In genomic region chr10:59877191-59877671, GRCh38 we compare ENCODE assay signal across 13 cellular contexts. TPM values are rescaled to one million over a fixed set of nuclear protein-coding genes. Genes with fewer than 3 reads are reported as not detected.
A peak's percentile ranks its signal among the peaks of the same experiment; 100 is the strongest.
DNase-seq lines count a peak whose midpoint lies in the region; ATAC-seq and TF ChIP-seq lines count a peak whose summit lies in the region.
"Had no signal": no experiment of that assay in that cellular context is flagged by ENCODE, and none has a peak within 500 bp of the region (broad histone marks: within the 10 kb centered on the region; RNA-seq: fewer than 3 reads in every experiment).

No MANE protein-coding gene starts in this region.

- no peak overlapping the region for H2AFZ ChIP-seq in fibroblast of lung (ENCODE audit: low read length)
- H2AFZ ChIP-seq: neural progenitor cell, PC-9 had no signal

- ATAC-seq in activated T-cell treated with anti-CD3 and anti-CD28 coated beads, Interleukin-2, amount 50 U/mL, for 72 hours (replicated peaks in 1 of 2) = no peak
- no peak for ATAC-seq in activated T-cell treated with anti-CD3 and anti-CD28 coated beads, Interleukin-2, amount 50 U/mL, for 4 hours
- ATAC-seq in GM18858 (IDR thresholded peaks at IDR 0.05; ENCODE audit: unreplicated experiment) = no peak
- no peak for ATAC-seq in gastroesophageal sphincter
- ATAC-seq: T-helper 17 cell had no signal

- no peak for TF ChIP-seq EP300 in gastroesophageal sphincter (IDR thresholded peaks at IDR 0.05)

- H3K27ac ChIP-seq in fibroblast of lung (ENCODE audit: insufficient read depth, low read length) (no peak overlapping the region), gastroesophageal sphincter (no peak overlapping the region)
- H3K27ac ChIP-seq: neural progenitor cell, PC-9 had no signal

- TF ChIP-seq CTCF in WI38 (IDR thresholded peaks at IDR 0.05; ENCODE audit: low read depth, low read length) (no peak), fibroblast of lung (conservative IDR thresholded peaks at IDR 0.05 in 1 of 2, IDR thresholded peaks at IDR 0.05 in 1 of 2; ENCODE audit: low read depth in 1 of 2, low read length in 2 of 2) (no peak), gastroesophageal sphincter (IDR thresholded peaks at IDR 0.05) (no peak)

- H3K4me1 ChIP-seq in fibroblast of lung (ENCODE audit: control insufficient read depth, extremely low read depth, insufficient read depth, low read length) (peaks cover 4% of the 10 kb centered on the region), skeletal muscle satellite cell (ENCODE audit: control insufficient read depth, insufficient read depth, low read length) (peaks cover 45% of the 10 kb centered on the region), gastroesophageal sphincter (peaks cover 11 to 79% (median 12%) of the 10 kb centered on the region in 3 donors)

- H3K4me3 ChIP-seq in WI38 (ENCODE audit: low read depth, low read length) = 0 out of 2 replicates have a peak overlapping the region, but pooled peaks have one; percentile 1
- H3K4me3 ChIP-seq in fibroblast of lung (replicated peaks in 1 of 4; ENCODE audit: control extremely low read depth in 1 of 4, insufficient read depth in 1 of 4, low read depth in 3 of 4, low read length in 4 of 4) = no peak overlapping the region
- no peak overlapping the region for H3K4me3 ChIP-seq in skeletal muscle satellite cell (ENCODE audit: low read length)
- no peak overlapping the region for H3K4me3 ChIP-seq in gastroesophageal sphincter
- H3K4me3 ChIP-seq: neural progenitor cell, PC-9 had no signal

- DNase-seq in activated T-cell treated with anti-CD3 and anti-CD28 coated beads, Interleukin-2, amount 50 U/mL, for 72 hours = no peak
- no peak for DNase-seq in activated T-cell treated with anti-CD3 and anti-CD28 coated beads, Interleukin-2, amount 50 U/mL, for 4 hours
- DNase-seq in fibroblast of lung (ENCODE audit: low read depth in 2 of 2) (peak; percentile 29 to 85), A172 (ENCODE audit: low spot score) (no peak)
- DNase-seq: islet precursor cell, PC-9, T-helper 17 cell had no signal

- H3K9ac ChIP-seq in fibroblast of lung (ENCODE audit: insufficient read depth, low read length) (no peak overlapping the region), skeletal muscle satellite cell (ENCODE audit: low read depth, low read length) (peak overlapping the region; percentile 8)
- H3K9ac ChIP-seq: neural progenitor cell had no signal

- peak overlapping the region; percentile 57 to 73 for H3K4me3 Mint-ChIP-seq in activated T-cell treated with anti-CD3 and anti-CD28 coated beads, Interleukin-2, amount 50 U/mL, for 72 hours
- no peak overlapping the region for H3K4me3 Mint-ChIP-seq in activated T-cell treated with anti-CD3 and anti-CD28 coated beads, Interleukin-2, amount 50 U/mL, for 4 hours
- H3K4me3 Mint-ChIP-seq: brain, neural progenitor cell, T-helper 17 cell had no signal

- no peaks in the 10 kb centered on the region for H3K27me3 ChIP-seq in fibroblast of lung (ENCODE audit: control insufficient read depth, insufficient read depth, low read length)
- H3K27me3 ChIP-seq in skeletal muscle satellite cell (ENCODE audit: control insufficient read depth, insufficient read depth, low read length) = no peaks in the 10 kb centered on the region
- no peaks in the 10 kb centered on the region for H3K27me3 ChIP-seq in gastroesophageal sphincter
- H3K27me3 ChIP-seq: neural progenitor cell had no signal

- H3K4me2 ChIP-seq in fibroblast of lung (ENCODE audit: extremely low read depth, insufficient read depth, low read length) = no peak overlapping the region
- H3K4me2 ChIP-seq in skeletal muscle satellite cell (ENCODE audit: low read length) = peak overlapping the region; percentile 30
- H3K4me2 ChIP-seq: neural progenitor cell, PC-9 had no signal

- peaks cover 89% of the 10 kb centered on the region for H3K4me1 Mint-ChIP-seq in activated T-cell treated with anti-CD3 and anti-CD28 coated beads, Interleukin-2, amount 50 U/mL, for 72 hours (ENCODE audit: low read depth)
- peaks cover 84% of the 10 kb centered on the region for H3K4me1 Mint-ChIP-seq in activated T-cell treated with anti-CD3 and anti-CD28 coated beads, Interleukin-2, amount 50 U/mL, for 4 hours (ENCODE audit: low read depth)
- H3K4me1 Mint-ChIP-seq: neural progenitor cell had no signal

- no peaks in the 10 kb centered on the region for H4K20me1 ChIP-seq in fibroblast of lung (ENCODE audit: control insufficient read depth, extremely low read depth, insufficient read depth, low read length)

- peaks cover 6 to 10% of the 10 kb centered on the region in 2 donors for H3K36me3 Mint-ChIP-seq in activated T-cell treated with anti-CD3 and anti-CD28 coated beads, Interleukin-2, amount 50 U/mL, for 72 hours (ENCODE audit: insufficient read depth in 2 of 2)
- peaks cover 10% of the 10 kb centered on the region for H3K36me3 Mint-ChIP-seq in activated T-cell treated with anti-CD3 and anti-CD28 coated beads, Interleukin-2, amount 50 U/mL, for 4 hours (ENCODE audit: insufficient read depth)

- peak overlapping the region; percentile 71 for H3K27ac Mint-ChIP-seq in activated T-cell treated with anti-CD3 and anti-CD28 coated beads, Interleukin-2, amount 50 U/mL, for 72 hours
- H3K27ac Mint-ChIP-seq: neural progenitor cell, T-helper 17 cell had no signal

- no peaks in the 10 kb centered on the region for H3K27me3 Mint-ChIP-seq in activated T-cell treated with anti-CD3 and anti-CD28 coated beads, Interleukin-2, amount 50 U/mL, for 72 hours (ENCODE audit: low read depth)
- no peaks in the 10 kb centered on the region for H3K27me3 Mint-ChIP-seq in activated T-cell treated with anti-CD3 and anti-CD28 coated beads, Interleukin-2, amount 50 U/mL, for 4 hours (ENCODE audit: low read depth)
- H3K27me3 Mint-ChIP-seq: brain, T-helper 17 cell had no signal

- TF ChIP-seq POLR2A in gastroesophageal sphincter (IDR thresholded peaks at IDR 0.05) = no peak

- H3K36me3 ChIP-seq in fibroblast of lung (ENCODE audit: control insufficient read depth, insufficient read depth, low read length) (no peaks in the 10 kb centered on the region), skeletal muscle satellite cell (ENCODE audit: insufficient read depth, low read length) (no peaks in the 10 kb centered on the region), gastroesophageal sphincter (no peaks in the 10 kb centered on the region)
- H3K36me3 ChIP-seq: neural progenitor cell had no signal

- 81 to 84% methylated on average over 7 of the region's 7 CpGs for WGBS in gastroesophageal sphincter (ENCODE audit: low coverage in 1 of 2), 2 donors

- peaks cover 0 to 1% of the 10 kb centered on the region in 2 donors for H3K9me3 Mint-ChIP-seq in activated T-cell treated with anti-CD3 and anti-CD28 coated beads, Interleukin-2, amount 50 U/mL, for 72 hours
- H3K9me3 Mint-ChIP-seq in activated T-cell treated with anti-CD3 and anti-CD28 coated beads, Interleukin-2, amount 50 U/mL, for 4 hours = no peaks in the 10 kb centered on the region
- H3K9me3 Mint-ChIP-seq: brain had no signal

- no peaks in the 10 kb centered on the region for H3K9me3 ChIP-seq in fibroblast of lung (ENCODE audit: control insufficient read depth, insufficient read depth, low read depth, low read length)
- no peaks in the 10 kb centered on the region for H3K9me3 ChIP-seq in skeletal muscle satellite cell (replicated peaks; ENCODE audit: low read length)
- no peaks in the 10 kb centered on the region for H3K9me3 ChIP-seq in gastroesophageal sphincter

- H3K79me2 ChIP-seq in fibroblast of lung (ENCODE audit: control insufficient read depth, insufficient read depth, low read length) = peaks cover 11% of the 10 kb centered on the region

RNA-seq across cellular contexts. Expression of gene CCDC6, which starts 29.1 kb away (rescaled TPM):
- 100 to 1,000 TPM in 1 of 2 donors, 10 to 100 TPM in 1; 77.7 to 107 TPM for total RNA-seq in activated T-cell treated with anti-CD3 and anti-CD28 coated beads, Interleukin-2, amount 50 U/mL, for 72 hours
- 10 to 100 TPM; 40.0 to 44.3 (median 40.9) TPM for total RNA-seq in activated T-cell treated with anti-CD3 and anti-CD28 coated beads, Interleukin-2, amount 50 U/mL, for 4 hours
- 30.0 and 35.5 TPM in 2 replicates for total RNA-seq in fibroblast of lung
- 45.1 and 51.2 TPM in 2 replicates for polyA plus RNA-seq in fibroblast of lung
- 26.1 and 31.2 TPM in 2 replicates for polyA plus RNA-seq in fibroblast of lung (2012)
- 24.7 and 26.4 TPM in 2 replicates for polyA minus RNA-seq in fibroblast of lung (ENCODE audit: low replicate concordance)
- 30.4 and 37.8 TPM in 2 replicates for total RNA-seq in skeletal muscle satellite cell (2012; rRNA removed)
- 16.7 and 18.2 TPM in 2 replicates for total RNA-seq in A172 (2014; rRNA removed; shearing (Covaris generic))
- total RNA-seq in gastroesophageal sphincter = 10 to 100 TPM; 30.8 to 66.0 (median 53.4) TPM

Comparison
In these comparisons a context has a peak if more than half of its experiments do, and no peak if none do; other contexts are left out.
1. DNase-seq: peak in fibroblast of lung (2 of 2); none in activated T-cell treated with anti-CD3 and anti-CD28 coated beads, Interleukin-2, amount 50 U/mL, for 72 hours (0 of 2), activated T-cell treated with anti-CD3 and anti-CD28 coated beads, Interleukin-2, amount 50 U/mL, for 4 hours (single experiment) and A172 (single experiment).